3 cellular contexts compared by ENCODE assay signal in genomic region chr17:9663511-9663910, GRCh38. TPM values are rescaled to one million over a fixed set of nuclear protein-coding genes. Genes with fewer than 3 reads are reported as not detected.
"Had no signal": no experiment of that assay in that cellular context is flagged by ENCODE, and none has a peak within 500 bp of the region (broad histone marks: within the 10 kb centered on the region; RNA-seq: fewer than 3 reads in every experiment).

No MANE protein-coding gene starts in this region.

RNA-seq across cellular contexts. Expression of gene USP43, which starts 18.2 kb away (rescaled TPM):
- total RNA-seq: endothelial cell of umbilical vein, fibroblast of villous mesenchyme, heart right ventricle had no signal
